32 cellular contexts compared by ENCODE assay signal in the genomic region with DNA sequence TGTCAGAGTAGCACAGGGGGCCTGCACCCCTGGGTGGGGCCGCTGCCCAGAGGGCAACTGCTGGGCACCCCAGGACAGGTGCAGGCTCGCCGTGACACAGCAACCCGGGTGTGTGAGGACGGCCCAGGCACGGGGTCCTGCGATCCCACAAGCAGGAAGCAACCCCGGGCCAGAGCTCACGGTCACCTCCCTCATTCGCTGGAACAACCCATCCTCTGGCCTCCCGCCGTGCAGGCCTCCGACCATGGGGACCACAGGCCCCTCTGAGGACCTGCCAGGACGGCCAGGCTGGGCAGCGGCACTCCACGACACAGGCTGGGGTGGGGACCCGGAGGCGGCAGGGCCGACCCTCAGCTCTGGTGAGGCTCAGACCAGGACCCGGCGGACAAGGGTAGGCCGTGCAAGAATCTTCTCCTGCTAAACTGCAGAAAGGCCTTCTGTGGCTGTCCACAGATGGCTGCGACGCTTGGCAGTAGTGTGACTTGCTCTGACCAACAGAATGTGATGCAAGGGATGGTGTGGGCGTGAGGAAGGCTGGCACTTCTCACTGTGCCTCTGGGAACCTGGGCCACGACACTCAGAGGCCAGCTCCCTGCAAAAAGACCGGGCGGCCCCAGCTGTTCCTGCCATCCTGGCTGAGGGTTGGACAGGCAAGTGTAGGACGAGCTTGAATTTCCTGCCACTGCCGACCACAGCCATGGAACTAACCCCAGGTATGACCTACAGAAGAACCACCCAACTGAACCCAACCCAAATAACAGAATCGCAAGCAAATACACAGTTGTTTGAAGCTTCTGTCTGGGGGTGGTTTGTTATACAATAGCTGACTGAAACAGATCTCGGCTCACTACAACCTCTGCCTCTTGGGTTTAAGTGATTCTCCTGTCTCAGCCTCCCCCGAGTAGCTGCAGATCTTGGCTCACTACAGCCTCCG. TPM values are rescaled to one million over a fixed set of nuclear protein-coding genes. Genes with fewer than 3 reads are reported as not detected.
A peak's percentile ranks its signal among the peaks of the same experiment; 100 is the strongest.
DNase-seq lines count a peak whose midpoint lies in the region; ATAC-seq and TF ChIP-seq lines count a peak whose summit lies in the region.
"Had no signal": no experiment of that assay in that cellular context is flagged by ENCODE, and none has a peak within 500 bp of the region (broad histone marks: within the 10 kb centered on the region; RNA-seq: fewer than 3 reads in every experiment).

No MANE protein-coding gene starts in this region.

- ATAC-seq in natural killer cell (no peak), aorta (ENCODE audit: low FRiP score) (no peak)
- no peak for ATAC-seq in natural killer cell treated with Interleukin-12 subunit alpha and Interleukin-12 subunit beta and Interleukin-15 and Interleukin-18, amount 100 ng/mL, for 72 hours
- ATAC-seq: activated CD4-positive, alpha-beta T cell treated with anti-CD3 and anti-CD28 coated beads for 36 hours; activated CD8-positive, alpha-beta memory T cell treated with anti-CD3 and anti-CD28 coated beads, Interleukin-2, amount 10 ng/mL, durations not matched to agents 7 days and 5 days; left ventricle myocardium superior; mucosa of descending colon; Panc1 had no signal

- WGBS in endodermal cell (ENCODE audit: insufficient coverage in 1 of 2, insufficient read length in 1 of 2), 2 experiments: 89 to 94% methylated on average over 18 to 33 of the region's 34 CpGs
- WGBS in aorta, 2 donors: 94% methylated on average over 33 to 34 of the region's 34 CpGs
- WGBS in thyroid gland, 2 donors: 93 to 95% methylated on average over 26 to 32 of the region's 34 CpGs

- H3K27ac Mint-ChIP-seq in natural killer cell: peak overlapping the region; percentile 62 to 93
- no peak overlapping the region for H3K27ac Mint-ChIP-seq in natural killer cell treated with Interleukin-12 subunit alpha and Interleukin-12 subunit beta and Interleukin-15 and Interleukin-18, amount 100 ng/mL, for 72 hours
- peak overlapping the region; percentile 30 for H3K27ac Mint-ChIP-seq in endodermal cell
- H3K27ac Mint-ChIP-seq in neural progenitor cell: no peak overlapping the region
- H3K27ac Mint-ChIP-seq: activated CD4-positive, alpha-beta T cell treated with anti-CD3 and anti-CD28 coated beads for 36 hours; activated CD8-positive, alpha-beta memory T cell treated with anti-CD3 and anti-CD28 coated beads, Interleukin-2, amount 10 ng/mL, durations not matched to agents 7 days and 5 days; activated naive CD4-positive, alpha-beta T cell treated with anti-CD3 and anti-CD28 coated beads, Interleukin-2, amount 50 U/mL, for 24 hours had no signal

- no peaks in the 10 kb centered on the region for H3F3A ChIP-seq in neural progenitor cell (ENCODE audit: low read depth)

- H3K79me2 ChIP-seq in neural progenitor cell (ENCODE audit: low read depth): peaks cover 50% of the 10 kb centered on the region

- DNase-seq in natural killer cell (no peak), endodermal cell (peak; percentile 37), neural progenitor cell (ENCODE audit: low spot score) (no peak), aorta (no peak), GM13976 (ENCODE audit: low spot score) (no peak), thyroid gland (no peak)
- no peak for DNase-seq in natural killer cell treated with Interleukin-12 subunit alpha and Interleukin-12 subunit beta and Interleukin-15 and Interleukin-18, amount 100 ng/mL, for 72 hours (ENCODE audit: low spot score)
- DNase-seq in activated naive CD4-positive, alpha-beta T cell treated with Interleukin-2 at 50 U/mL for 16 hours: no peak
- DNase-seq: activated CD4-positive, alpha-beta T cell treated with anti-CD3 and anti-CD28 coated beads for 36 hours; activated CD8-positive, alpha-beta memory T cell treated with anti-CD3 and anti-CD28 coated beads, Interleukin-2, amount 10 ng/mL, durations not matched to agents 7 days and 5 days; anterior cingulate cortex; COR-L47; DMS79; GOT3; hippocampal formation; left ventricle myocardium superior; mucosa of descending colon; NCI-H1694 treated with DMSO at 0.1 percent for 48 hours; NCI-H2171; NCI-H524; stimulated activated CD4-positive, alpha-beta T cell treated with anti-CD3 and anti-CD28 coated beads, Interleukin-1b, Interleukin-23, amount 100 ng/mL, for 48 hours; uterus had no signal

- H2AFZ ChIP-seq in neural progenitor cell (replicated peaks): no peak overlapping the region

- TF ChIP-seq CTCF in natural killer cell (IDR thresholded peaks at IDR 0.05) (no peak), endodermal cell (conservative IDR thresholded peaks at IDR 0.05) (no peak), neural progenitor cell (IDR thresholded peaks at IDR 0.05) (no peak), GM13976 (IDR thresholded peaks at IDR 0.05; ENCODE audit: borderline replicate concordance, control extremely low read depth, extremely low read depth, insufficient read depth, missing control alignments) (no peak), thyroid gland (IDR thresholded peaks at IDR 0.05) (no peak)

- no peak overlapping the region for H3K4me3 Mint-ChIP-seq in natural killer cell
- H3K4me3 Mint-ChIP-seq in natural killer cell treated with Interleukin-12 subunit alpha and Interleukin-12 subunit beta and Interleukin-15 and Interleukin-18, amount 100 ng/mL, for 72 hours: no peak overlapping the region
- no peak overlapping the region for H3K4me3 Mint-ChIP-seq in endodermal cell
- H3K4me3 Mint-ChIP-seq in neural progenitor cell: no peak overlapping the region
- H3K4me3 Mint-ChIP-seq: activated CD4-positive, alpha-beta T cell treated with anti-CD3 and anti-CD28 coated beads for 36 hours; activated CD8-positive, alpha-beta memory T cell treated with anti-CD3 and anti-CD28 coated beads, Interleukin-2, amount 10 ng/mL, durations not matched to agents 7 days and 5 days; activated naive CD4-positive, alpha-beta T cell treated with anti-CD3 and anti-CD28 coated beads, Interleukin-2, amount 50 U/mL, for 24 hours; activated T-helper 1 cell treated with anti-CD3 and anti-CD28 coated beads, Interleukin-12 subunit alpha, Interleukin-12 subunit beta, Interleukin-2, Interleukin-4 antibody, amounts not matched to agents 30 ng/mL and 10 ng/mL and 1 ng/mL, durations not matched to agents 14 hours and 24 hours and 36 hours had no signal

- H3K36me3 ChIP-seq in endodermal cell (ENCODE audit: control insufficient read depth, insufficient read depth, low read length) (no peaks in the 10 kb centered on the region), neural progenitor cell (no peaks in the 10 kb centered on the region), aorta (ENCODE audit: control insufficient read depth in 1 of 2, insufficient read depth in 2 of 2, low read length in 1 of 2) (no peaks in the 10 kb centered on the region), thyroid gland (no peaks in the 10 kb centered on the region)
- H3K36me3 ChIP-seq: neutrophil, uterus had no signal

- intact Hi-C loops in natural killer cell (cut with micrococcal nuclease) (no loop called here), aorta (cut with DNase I) (no loop called here), thyroid gland (cut with DNase I) (no loop called here)

- H3K27me3 Mint-ChIP-seq in natural killer cell (ENCODE audit: low read depth in 2 of 2) (no peaks in the 10 kb centered on the region), endodermal cell (ENCODE audit: insufficient read depth) (no peaks in the 10 kb centered on the region), neural progenitor cell (ENCODE audit: insufficient read depth, low read depth) (peaks cover 6% of the 10 kb centered on the region)
- H3K27me3 Mint-ChIP-seq in natural killer cell treated with Interleukin-12 subunit alpha and Interleukin-12 subunit beta and Interleukin-15 and Interleukin-18, amount 100 ng/mL, for 72 hours: no peaks in the 10 kb centered on the region
- H3K27me3 Mint-ChIP-seq: activated CD4-positive, alpha-beta T cell treated with anti-CD3 and anti-CD28 coated beads for 36 hours; activated CD8-positive, alpha-beta memory T cell treated with anti-CD3 and anti-CD28 coated beads, Interleukin-2, amount 10 ng/mL, durations not matched to agents 7 days and 5 days; activated naive CD4-positive, alpha-beta T cell treated with anti-CD3 and anti-CD28 coated beads, Interleukin-2, amount 50 U/mL, for 24 hours; progenitor cell of endocrine pancreas had no signal

- no peaks in the 10 kb centered on the region for H3K27me3 ChIP-seq in endodermal cell (ENCODE audit: control insufficient read depth, insufficient read depth, low read length, poor library complexity, severe bottlenecking)
- no peaks in the 10 kb centered on the region for H3K27me3 ChIP-seq in neural progenitor cell
- H3K27me3 ChIP-seq in aorta (ENCODE audit: control insufficient read depth in 1 of 2, insufficient read depth in 2 of 2, low read length in 1 of 2): no peaks in the 10 kb centered on the region
- no peaks in the 10 kb centered on the region for H3K27me3 ChIP-seq in thyroid gland
- H3K27me3 ChIP-seq: uterus had no signal

- no peak overlapping the region for H3K4me2 ChIP-seq in neural progenitor cell

- peaks cover 30 to 57% of the 10 kb centered on the region in 2 donors for H3K4me1 Mint-ChIP-seq in natural killer cell
- H3K4me1 Mint-ChIP-seq in natural killer cell treated with Interleukin-12 subunit alpha and Interleukin-12 subunit beta and Interleukin-15 and Interleukin-18, amount 100 ng/mL, for 72 hours (ENCODE audit: low read depth in 2 of 2): peaks cover 22 to 57% of the 10 kb centered on the region in 2 donors
- H3K4me1 Mint-ChIP-seq in endodermal cell: peaks cover 11% of the 10 kb centered on the region
- H3K4me1 Mint-ChIP-seq in neural progenitor cell: peaks cover 29% of the 10 kb centered on the region

- no peak overlapping the region for H3K27ac ChIP-seq in endodermal cell (ENCODE audit: low read depth, low read length)
- no peak overlapping the region for H3K27ac ChIP-seq in neural progenitor cell
- H3K27ac ChIP-seq in aorta (ENCODE audit: low read depth in 1 of 2, low read length in 2 of 2): no peak overlapping the region
- no peak overlapping the region for H3K27ac ChIP-seq in thyroid gland
- H3K27ac ChIP-seq: neutrophil had no signal

- H3K9ac ChIP-seq in endodermal cell (ENCODE audit: extremely low read depth, low read length, poor library complexity, severe bottlenecking) (no peak overlapping the region), neural progenitor cell (peak overlapping the region; percentile 52)

- H3K4me1 ChIP-seq in endodermal cell (ENCODE audit: control insufficient read depth, insufficient read depth, low read length) (no peaks in the 10 kb centered on the region), neural progenitor cell (peaks cover 39% of the 10 kb centered on the region), aorta (ENCODE audit: control insufficient read depth in 1 of 2, insufficient read depth in 2 of 2, low read length in 2 of 2) (no peaks in the 10 kb centered on the region), thyroid gland (peaks cover 6 to 30% of the 10 kb centered on the region in 2 donors)

- H4K20me1 ChIP-seq in neural progenitor cell (ENCODE audit: low read depth): peaks cover 74% of the 10 kb centered on the region

- no peak for TF ChIP-seq POLR2A in thyroid gland (IDR thresholded peaks at IDR 0.05)

- in situ Hi-C loops in GM13976 (cut with MboI; ENCODE audit: low sequenced_read_pairs, unreplicated experiment): no loop called here

- no peaks in the 10 kb centered on the region for H3K9me3 Mint-ChIP-seq in natural killer cell
- H3K9me3 Mint-ChIP-seq in natural killer cell treated with Interleukin-12 subunit alpha and Interleukin-12 subunit beta and Interleukin-15 and Interleukin-18, amount 100 ng/mL, for 72 hours: no peaks in the 10 kb centered on the region
- no peaks in the 10 kb centered on the region for H3K9me3 Mint-ChIP-seq in endodermal cell
- no peaks in the 10 kb centered on the region for H3K9me3 Mint-ChIP-seq in neural progenitor cell
- H3K9me3 Mint-ChIP-seq: activated naive CD4-positive, alpha-beta T cell treated with anti-CD3 and anti-CD28 coated beads, Interleukin-2, amount 50 U/mL, for 24 hours; activated T-helper 1 cell treated with anti-CD3 and anti-CD28 coated beads, Interleukin-12 subunit alpha, Interleukin-12 subunit beta, Interleukin-2, Interleukin-4 antibody, amounts not matched to agents 30 ng/mL and 10 ng/mL and 1 ng/mL, durations not matched to agents 14 hours and 24 hours and 36 hours had no signal

- H3K9me3 ChIP-seq in endodermal cell (ENCODE audit: control insufficient read depth, low read length): no peaks in the 10 kb centered on the region
- H3K9me3 ChIP-seq in neural progenitor cell (ENCODE audit: low read depth): no peaks in the 10 kb centered on the region
- no peaks in the 10 kb centered on the region for H3K9me3 ChIP-seq in aorta (ENCODE audit: control insufficient read depth, low read length)
- H3K9me3 ChIP-seq in thyroid gland: no peaks in the 10 kb centered on the region
- H3K9me3 ChIP-seq: mucosa of descending colon, neutrophil, uterus had no signal

- no peaks in the 10 kb centered on the region for H3K36me3 Mint-ChIP-seq in natural killer cell
- no peaks in the 10 kb centered on the region for H3K36me3 Mint-ChIP-seq in natural killer cell treated with Interleukin-12 subunit alpha and Interleukin-12 subunit beta and Interleukin-15 and Interleukin-18, amount 100 ng/mL, for 72 hours
- peaks cover 11% of the 10 kb centered on the region for H3K36me3 Mint-ChIP-seq in endodermal cell (ENCODE audit: low read depth)
- no peaks in the 10 kb centered on the region for H3K36me3 Mint-ChIP-seq in neural progenitor cell

- H3K4me3 ChIP-seq in endodermal cell (ENCODE audit: low read length): no peak overlapping the region
- no peak overlapping the region for H3K4me3 ChIP-seq in neural progenitor cell
- no peak overlapping the region for H3K4me3 ChIP-seq in aorta (ENCODE audit: low read length in 2 of 2)
- no peak overlapping the region for H3K4me3 ChIP-seq in thyroid gland (replicated peaks in 1 of 3)
- H3K4me3 ChIP-seq: mucosa of descending colon, skin epidermis, uterus had no signal

RNA-seq across cellular contexts. Expression of gene PIP5K1C, which starts 26.5 kb away (rescaled TPM):
- 10 to 100 TPM; 35.0 to 49.2 (median 36.8) TPM for total RNA-seq in natural killer cell
- 10 to 100 TPM; 27.0 to 29.6 TPM for total RNA-seq in natural killer cell treated with Interleukin-12 subunit alpha and Interleukin-12 subunit beta and Interleukin-15 and Interleukin-18, amount 100 ng/mL, for 72 hours
- total RNA-seq in endodermal cell: 10 to 100 TPM; 43.5 to 51.5 TPM
- polyA plus RNA-seq in endodermal cell (2013, experiment 1 of 2): 25.0 TPM
- polyA plus RNA-seq in endodermal cell (2013, experiment 2 of 2): 23.0 TPM
- 8.6 and 26.6 TPM in 2 replicates for total RNA-seq in neural progenitor cell (ENCODE audit: low replicate concordance)
- total RNA-seq in aorta: 10 to 100 TPM; 78.7 to 83.3 TPM
- polyA plus RNA-seq in aorta: 10 to 100 TPM; 25.2 to 26.8 TPM
- total RNA-seq in thyroid gland: 10 to 100 TPM; 23.2 to 42.4 (median 35.0) TPM

RNA-seq across cellular contexts. Expression of gene TJP3, which starts 34.4 kb away (rescaled TPM):
- total RNA-seq in natural killer cell (1 to 10 TPM; 1.1 to 2.9 (median 1.3) TPM), endodermal cell (10 to 100 TPM; 15.7 to 25.9 TPM), neural progenitor cell (ENCODE audit: low replicate concordance) (14.7 and 32.5 TPM in 2 replicates), aorta (under 1 TPM; 0.26 to 0.60 TPM), thyroid gland (10 to 100 TPM; 29.7 to 43.7 (median 39.8) TPM)
- total RNA-seq in natural killer cell treated with Interleukin-12 subunit alpha and Interleukin-12 subunit beta and Interleukin-15 and Interleukin-18, amount 100 ng/mL, for 72 hours: 1 to 10 TPM in 1 of 2 donors, under 1 TPM in 1; 0.57 to 2.1 TPM
- polyA plus RNA-seq in endodermal cell (2013, experiment 1 of 2): 6.2 TPM
- polyA plus RNA-seq in endodermal cell (2013, experiment 2 of 2): 3.4 TPM
- 10 to 100 TPM in 1 of 2 donors, under 1 TPM in 1; 0.84 to 29.2 TPM for polyA plus RNA-seq in aorta
- total RNA-seq: A673, cardiac septum, fibroblast of villous mesenchyme had no signal
- polyA plus RNA-seq: BJ had no signal

RNA-seq across cellular contexts. Expression of gene CACTIN, which starts 47.2 kb away (rescaled TPM):
- 10 to 100 TPM; 33.6 to 42.2 (median 40.8) TPM for total RNA-seq in natural killer cell
- total RNA-seq in natural killer cell treated with Interleukin-12 subunit alpha and Interleukin-12 subunit beta and Interleukin-15 and Interleukin-18, amount 100 ng/mL, for 72 hours: 10 to 100 TPM; 28.9 to 44.7 TPM
- 10 to 100 TPM; 31.5 to 33.5 TPM for total RNA-seq in endodermal cell
- polyA plus RNA-seq in endodermal cell (2013, experiment 1 of 2): 26.1 TPM
- 24.7 TPM for polyA plus RNA-seq in endodermal cell (2013, experiment 2 of 2)
- total RNA-seq in neural progenitor cell (ENCODE audit: low replicate concordance): 6.0 and 35.4 TPM in 2 replicates
- 10 to 100 TPM; 16.4 to 19.3 TPM for total RNA-seq in aorta
- 10 to 100 TPM in 1 of 2 donors, 1 to 10 TPM in 1; 4.5 to 18.2 TPM for polyA plus RNA-seq in aorta
- 10 to 100 TPM; 18.8 to 30.6 (median 24.5) TPM for total RNA-seq in thyroid gland

Comparison
In these comparisons a context has a peak if more than half of its experiments do, and no peak if none do; other contexts are left out.
1. H3K27ac Mint-ChIP-seq: peak in natural killer cell (2 of 2) and endodermal cell (single experiment); none in natural killer cell treated with Interleukin-12 subunit alpha and Interleukin-12 subunit beta and Interleukin-15 and Interleukin-18, amount 100 ng/mL, for 72 hours (0 of 2) and neural progenitor cell (single experiment).